ENCODE assay signal across 34 cellular contexts in genomic region chr10:111445709-111446108, GRCh38.
"Had no signal": no experiment of that assay in that cellular context is flagged by ENCODE, and none has a peak within 500 bp of the region (broad histone marks: within the 10 kb centered on the region; RNA-seq: fewer than 3 reads in every experiment).

No MANE protein-coding gene starts in this region.

- H3K27ac Mint-ChIP-seq: activated CD4-positive, alpha-beta memory T cell treated with anti-CD3 and anti-CD28 coated beads for 36 hours; activated CD4-positive, alpha-beta T cell treated with anti-CD3 and anti-CD28 coated beads for 36 hours; activated CD4-positive, alpha-beta T cell treated with anti-CD3 and anti-CD28 coated beads, Interleukin-2, amount 10 ng/mL, durations not matched to agents 24 days and 14 days; activated CD8-positive, alpha-beta memory T cell treated with anti-CD3 and anti-CD28 coated beads, Interleukin-2, amount 10 ng/mL, durations not matched to agents 7 days and 5 days; activated CD8-positive, alpha-beta T cell treated with anti-CD3 and anti-CD28 coated beads, Interleukin-2, amount 10 ng/mL, durations not matched to agents 7 days and 5 days; activated naive CD4-positive, alpha-beta T cell treated with anti-CD3 and anti-CD28 coated beads, Interleukin-2, amount 10 ng/mL, durations not matched to agents 7 days and 5 days; activated naive CD4-positive, alpha-beta T cell treated with anti-CD3 and anti-CD28 coated beads, Interleukin-2, amount 50 U/mL, for 72 hours; activated naive CD8-positive, alpha-beta T cell treated with anti-CD3 and anti-CD28 coated beads, Interleukin-2, amount 10 ng/mL, durations not matched to agents 7 days and 5 days; activated T-helper 1 cell treated with anti-CD3 and anti-CD28 coated beads, Interleukin-12 subunit alpha, Interleukin-12 subunit beta, Interleukin-2, Interleukin-4 antibody, amounts not matched to agents 30 ng/mL and 10 ng/mL and 1 ng/mL, durations not matched to agents 14 hours and 24 hours and 36 hours; T-helper 17 cell; T-helper 2 cell treated with Interferon-gamma antibody and Interleukin-4, amounts not matched to agents 5 μg/mL and 100 μg/mL, for 36 hours had no signal

- H3K36me3 ChIP-seq: ascending aorta, breast epithelium, cardiac muscle cell, colonic mucosa, esophagus squamous epithelium, gastroesophageal sphincter, heart right ventricle had no signal

- H3K9me3 ChIP-seq: ascending aorta, breast epithelium, colonic mucosa, esophagus squamous epithelium, gastroesophageal sphincter, heart right ventricle had no signal

- H3K4me3 Mint-ChIP-seq: activated CD4-positive, alpha-beta memory T cell treated with anti-CD3 and anti-CD28 coated beads for 36 hours; activated CD4-positive, alpha-beta T cell treated with anti-CD3 and anti-CD28 coated beads for 36 hours; activated CD4-positive, alpha-beta T cell treated with anti-CD3 and anti-CD28 coated beads, Interleukin-2, amount 10 ng/mL, durations not matched to agents 24 days and 14 days; activated CD8-positive, alpha-beta memory T cell treated with anti-CD3 and anti-CD28 coated beads, Interleukin-2, amount 10 ng/mL, durations not matched to agents 7 days and 5 days; activated CD8-positive, alpha-beta T cell treated with anti-CD3 and anti-CD28 coated beads, Interleukin-2, amount 10 ng/mL, durations not matched to agents 7 days and 5 days; activated naive CD4-positive, alpha-beta T cell treated with anti-CD3 and anti-CD28 coated beads, Interleukin-2, amount 10 ng/mL, durations not matched to agents 7 days and 5 days; activated naive CD8-positive, alpha-beta T cell treated with anti-CD3 and anti-CD28 coated beads, Interleukin-2, amount 10 ng/mL, durations not matched to agents 7 days and 5 days; activated T-helper 1 cell treated with anti-CD3 and anti-CD28 coated beads, Interleukin-12 subunit alpha, Interleukin-12 subunit beta, Interleukin-2, Interleukin-4 antibody, amounts not matched to agents 30 ng/mL and 10 ng/mL and 1 ng/mL, durations not matched to agents 14 hours and 24 hours and 36 hours; brain; T-helper 17 cell; T-helper 2 cell treated with Interferon-gamma antibody and Interleukin-4, amounts not matched to agents 5 μg/mL and 100 μg/mL, for 36 hours had no signal

- H3K4me1 ChIP-seq: ascending aorta, breast epithelium, colonic mucosa, esophagus squamous epithelium, gastroesophageal sphincter, heart right ventricle had no signal

- H3K4me3 ChIP-seq: ascending aorta, breast epithelium, cardiac muscle cell, colonic mucosa, esophagus squamous epithelium, gastroesophageal sphincter, heart right ventricle had no signal

- H3K36me3 Mint-ChIP-seq: activated CD4-positive, alpha-beta memory T cell treated with anti-CD3 and anti-CD28 coated beads for 36 hours; activated CD8-positive, alpha-beta memory T cell treated with anti-CD3 and anti-CD28 coated beads, Interleukin-2, amount 10 ng/mL, durations not matched to agents 7 days and 5 days; activated naive CD4-positive, alpha-beta T cell treated with anti-CD3 and anti-CD28 coated beads, Interleukin-2, amount 10 ng/mL, durations not matched to agents 7 days and 5 days; activated naive CD4-positive, alpha-beta T cell treated with anti-CD3 and anti-CD28 coated beads, Interleukin-2, amount 50 U/mL, for 72 hours; activated naive CD8-positive, alpha-beta T cell treated with anti-CD3 and anti-CD28 coated beads, Interleukin-2, amount 10 ng/mL, durations not matched to agents 7 days and 5 days; brain had no signal

- H3K9me3 Mint-ChIP-seq: activated CD4-positive, alpha-beta memory T cell treated with anti-CD3 and anti-CD28 coated beads for 36 hours; activated CD4-positive, alpha-beta T cell treated with anti-CD3 and anti-CD28 coated beads, Interleukin-2, amount 10 ng/mL, durations not matched to agents 24 days and 14 days; activated naive CD4-positive, alpha-beta T cell treated with anti-CD3 and anti-CD28 coated beads, Interleukin-2, amount 10 ng/mL, durations not matched to agents 7 days and 5 days; activated T-helper 1 cell treated with anti-CD3 and anti-CD28 coated beads, Interleukin-12 subunit alpha, Interleukin-12 subunit beta, Interleukin-2, Interleukin-4 antibody, amounts not matched to agents 30 ng/mL and 10 ng/mL and 1 ng/mL, durations not matched to agents 14 hours and 24 hours and 36 hours; brain; T-helper 2 cell treated with Interferon-gamma antibody and Interleukin-4, amounts not matched to agents 5 μg/mL and 100 μg/mL, for 36 hours had no signal

- H3K27me3 Mint-ChIP-seq: activated CD4-positive, alpha-beta T cell treated with anti-CD3 and anti-CD28 coated beads, Interleukin-2, amount 10 ng/mL, durations not matched to agents 24 days and 14 days; activated CD8-positive, alpha-beta memory T cell treated with anti-CD3 and anti-CD28 coated beads, Interleukin-2, amount 10 ng/mL, durations not matched to agents 7 days and 5 days; activated naive CD4-positive, alpha-beta T cell treated with anti-CD3 and anti-CD28 coated beads, Interleukin-2, amount 10 ng/mL, durations not matched to agents 7 days and 5 days; activated naive CD8-positive, alpha-beta T cell treated with anti-CD3 and anti-CD28 coated beads, Interleukin-2, amount 10 ng/mL, durations not matched to agents 7 days and 5 days; T-helper 17 cell had no signal

- DNase-seq: activated CD4-positive, alpha-beta memory T cell treated with anti-CD3 and anti-CD28 coated beads for 36 hours; activated CD4-positive, alpha-beta T cell treated with anti-CD3 and anti-CD28 coated beads for 36 hours; activated CD4-positive, alpha-beta T cell treated with anti-CD3 and anti-CD28 coated beads, Interleukin-2, amount 10 ng/mL, durations not matched to agents 24 days and 14 days; activated CD4-positive, CD25-positive, alpha-beta regulatory T cell; activated CD4-positive, CD25-positive, alpha-beta regulatory T cell treated with anti-CD3 and anti-CD28 coated beads, Interleukin-2, amount 50 U/mL, for 72 hours; activated CD8-positive, alpha-beta memory T cell treated with anti-CD3 and anti-CD28 coated beads, Interleukin-2, amount 10 ng/mL, durations not matched to agents 7 days and 5 days; activated CD8-positive, alpha-beta memory T cell treated with anti-CD3 and anti-CD28 coated beads, Interleukin-2, amount 50 U/mL, for 4 hours; activated CD8-positive, alpha-beta T cell treated with anti-CD3 and anti-CD28 coated beads, Interleukin-2, amount 10 ng/mL, durations not matched to agents 7 days and 5 days; activated gamma-delta T cell; activated naive CD4-positive, alpha-beta T cell; activated naive CD4-positive, alpha-beta T cell treated with anti-CD3 and anti-CD28 coated beads, Interleukin-2, amount 10 ng/mL, durations not matched to agents 7 days and 5 days; activated naive CD8-positive, alpha-beta T cell treated with anti-CD3 and anti-CD28 coated beads, Interleukin-2, amount 10 ng/mL, durations not matched to agents 7 days and 5 days; activated T-cell treated with anti-CD3 and anti-CD28 coated beads, Interleukin-2, amount 50 U/mL, for 1 hour; activated T-cell treated with anti-CD3 and anti-CD28 coated beads, Interleukin-2, amount 50 U/mL, for 48 hours; central memory CD4-positive, alpha-beta T cell; cerebellar nuclear complex; colonic mucosa; effector CD8-positive, alpha-beta T cell; esophagus squamous epithelium; foreskin melanocyte; heart right ventricle; T-helper 1 cell; T-helper 17 cell; T1000; WERI-Rb-1 had no signal

- H3K27ac ChIP-seq: ascending aorta, breast epithelium, cardiac muscle cell, colonic mucosa, epithelial cell of prostate, esophagus squamous epithelium, gastroesophageal sphincter, heart right ventricle, WERI-Rb-1 had no signal

- H3K4me1 Mint-ChIP-seq: activated CD4-positive, alpha-beta T cell treated with anti-CD3 and anti-CD28 coated beads for 36 hours; activated CD4-positive, alpha-beta T cell treated with anti-CD3 and anti-CD28 coated beads, Interleukin-2, amount 10 ng/mL, durations not matched to agents 24 days and 14 days; activated CD8-positive, alpha-beta memory T cell treated with anti-CD3 and anti-CD28 coated beads, Interleukin-2, amount 10 ng/mL, durations not matched to agents 7 days and 5 days; activated naive CD4-positive, alpha-beta T cell treated with anti-CD3 and anti-CD28 coated beads, Interleukin-2, amount 10 ng/mL, durations not matched to agents 7 days and 5 days; activated naive CD8-positive, alpha-beta T cell treated with anti-CD3 and anti-CD28 coated beads, Interleukin-2, amount 10 ng/mL, durations not matched to agents 7 days and 5 days; T-helper 17 cell had no signal

- ATAC-seq: activated CD4-positive, alpha-beta T cell treated with anti-CD3 and anti-CD28 coated beads for 36 hours; activated CD8-positive, alpha-beta memory T cell treated with anti-CD3 and anti-CD28 coated beads, Interleukin-2, amount 10 ng/mL, durations not matched to agents 7 days and 5 days; activated CD8-positive, alpha-beta T cell treated with anti-CD3 and anti-CD28 coated beads, Interleukin-2, amount 10 ng/mL, durations not matched to agents 7 days and 5 days; activated naive CD4-positive, alpha-beta T cell treated with anti-CD3 and anti-CD28 coated beads, Interleukin-2, amount 50 U/mL, for 72 hours; gastroesophageal sphincter; heart right ventricle; T-helper 17 cell had no signal

- H3K27me3 ChIP-seq: ascending aorta, breast epithelium, cardiac muscle cell, colonic mucosa, esophagus squamous epithelium, gastroesophageal sphincter had no signal
